In the genomic region with DNA sequence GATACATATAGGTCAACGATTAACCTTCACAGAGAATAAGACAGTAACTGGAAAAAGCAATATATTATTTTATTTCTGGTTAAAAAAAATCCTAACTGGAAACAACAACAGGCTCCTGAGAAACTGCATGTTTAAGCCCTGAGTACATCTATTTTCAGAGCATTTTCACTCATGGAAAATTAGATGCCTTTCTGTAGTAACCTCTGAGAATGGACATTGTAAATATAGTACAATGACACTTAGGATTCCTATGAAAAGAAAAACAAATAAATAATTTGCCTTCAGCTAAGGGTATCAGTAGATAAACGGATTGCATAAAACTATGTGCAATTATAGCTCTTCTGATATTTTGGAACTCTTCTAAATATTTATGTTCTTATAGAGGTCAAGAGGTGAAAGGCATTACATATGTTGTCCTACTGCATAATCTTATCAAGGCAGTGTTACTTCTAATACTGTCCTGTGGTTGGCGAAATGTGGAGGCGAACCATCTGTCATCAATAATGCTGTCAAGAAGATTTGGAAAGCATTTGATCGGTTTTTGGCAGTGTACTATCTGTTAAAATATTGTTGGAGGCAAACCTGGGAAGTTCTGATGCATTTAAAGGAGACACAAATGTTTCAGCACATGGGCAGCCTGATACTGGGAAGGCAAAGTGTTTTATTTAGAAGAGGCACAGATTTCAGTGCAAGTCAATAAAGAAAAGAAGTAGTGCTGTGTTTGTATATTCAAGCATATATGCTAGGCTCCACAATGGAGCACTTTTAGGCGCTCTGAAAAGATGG, we compare ENCODE assay signal across 22 cellular contexts.
"Had no signal": no experiment of that assay in that cellular context is flagged by ENCODE, and none has a peak within 500 bp of the region (broad histone marks: within the 10 kb centered on the region; RNA-seq: fewer than 3 reads in every experiment).

No MANE protein-coding gene starts in this region.

- H3K9me3 Mint-ChIP-seq: activated CD4-positive, alpha-beta memory T cell treated with anti-CD3 and anti-CD28 coated beads, Interleukin-2, amount 10 ng/mL, durations not matched to agents 7 days and 5 days had no signal

- ATAC-seq: activated CD4-positive, alpha-beta T cell treated with anti-CD3 and anti-CD28 coated beads for 36 hours; activated naive CD4-positive, alpha-beta T cell treated with anti-CD3 and anti-CD28 coated beads, Interleukin-2, amount 50 U/mL, for 72 hours; activated T-cell treated with anti-CD3 and anti-CD28 coated beads, Interleukin-2, amount 50 U/mL, for 4 hours; body of pancreas; gastroesophageal sphincter; left lobe of liver; mucosa of descending colon; naive thymus-derived CD4-positive, alpha-beta T cell; SK-N-SH treated with all-trans-retinoic acid at 6 μM for 48 hours had no signal

- H3K4me3 Mint-ChIP-seq: activated CD4-positive, alpha-beta memory T cell treated with anti-CD3 and anti-CD28 coated beads, Interleukin-2, amount 10 ng/mL, durations not matched to agents 7 days and 5 days; activated CD4-positive, alpha-beta T cell treated with anti-CD3 and anti-CD28 coated beads for 36 hours; activated T-cell treated with anti-CD3 and anti-CD28 coated beads, Interleukin-2, amount 50 U/mL, for 4 hours; naive thymus-derived CD4-positive, alpha-beta T cell had no signal

- H3K27me3 ChIP-seq: body of pancreas, gastroesophageal sphincter, upper lobe of left lung had no signal

- DNase-seq: activated CD4-positive, alpha-beta memory T cell treated with anti-CD3 and anti-CD28 coated beads, Interleukin-2, amount 10 ng/mL, durations not matched to agents 7 days and 5 days; activated CD4-positive, alpha-beta T cell treated with anti-CD3 and anti-CD28 coated beads for 36 hours; activated gamma-delta T cell; activated T-cell treated with anti-CD3 and anti-CD28 coated beads, Interleukin-2, amount 50 U/mL, for 4 hours; amniotic stem cell; body of pancreas; central memory CD4-positive, alpha-beta T cell; cortex of kidney; effector CD8-positive, alpha-beta T cell; mucosa of descending colon; naive thymus-derived CD4-positive, alpha-beta T cell; posterior cingulate gyrus; retina; stimulated activated CD4-positive, alpha-beta T cell treated with anti-CD3 and anti-CD28 coated beads, Interleukin-4, amount 100 ng/mL, for 4 hours; stimulated activated CD8-positive, alpha-beta memory T cell treated with anti-CD3 and anti-CD28 coated beads, Interleukin-4, amount 100 ng/mL, for 48 hours; stimulated activated naive CD4-positive, alpha-beta T cell treated with Interleukin-2 at 50 U/mL for 16 hours; upper lobe of left lung had no signal

- H3K27ac Mint-ChIP-seq: activated CD4-positive, alpha-beta memory T cell treated with anti-CD3 and anti-CD28 coated beads, Interleukin-2, amount 10 ng/mL, durations not matched to agents 7 days and 5 days; activated CD4-positive, alpha-beta T cell treated with anti-CD3 and anti-CD28 coated beads for 36 hours; activated naive CD4-positive, alpha-beta T cell treated with anti-CD3 and anti-CD28 coated beads, Interleukin-2, amount 50 U/mL, for 72 hours had no signal

- H3K9me3 ChIP-seq: gastroesophageal sphincter, upper lobe of left lung had no signal

- H3K4me1 Mint-ChIP-seq: activated CD4-positive, alpha-beta memory T cell treated with anti-CD3 and anti-CD28 coated beads, Interleukin-2, amount 10 ng/mL, durations not matched to agents 7 days and 5 days; activated CD4-positive, alpha-beta T cell treated with anti-CD3 and anti-CD28 coated beads for 36 hours had no signal

- H3K36me3 ChIP-seq: gastroesophageal sphincter, upper lobe of left lung had no signal

- H3K4me3 ChIP-seq: body of pancreas, gastroesophageal sphincter, mucosa of descending colon, skin epidermis, upper lobe of left lung had no signal

- H3K27me3 Mint-ChIP-seq: activated CD4-positive, alpha-beta memory T cell treated with anti-CD3 and anti-CD28 coated beads, Interleukin-2, amount 10 ng/mL, durations not matched to agents 7 days and 5 days; activated CD4-positive, alpha-beta T cell treated with anti-CD3 and anti-CD28 coated beads for 36 hours; naive thymus-derived CD4-positive, alpha-beta T cell had no signal

- H3K4me1 ChIP-seq: body of pancreas, gastroesophageal sphincter, upper lobe of left lung had no signal
